ENCODE assay signal across 21 cellular contexts in the genomic region with DNA sequence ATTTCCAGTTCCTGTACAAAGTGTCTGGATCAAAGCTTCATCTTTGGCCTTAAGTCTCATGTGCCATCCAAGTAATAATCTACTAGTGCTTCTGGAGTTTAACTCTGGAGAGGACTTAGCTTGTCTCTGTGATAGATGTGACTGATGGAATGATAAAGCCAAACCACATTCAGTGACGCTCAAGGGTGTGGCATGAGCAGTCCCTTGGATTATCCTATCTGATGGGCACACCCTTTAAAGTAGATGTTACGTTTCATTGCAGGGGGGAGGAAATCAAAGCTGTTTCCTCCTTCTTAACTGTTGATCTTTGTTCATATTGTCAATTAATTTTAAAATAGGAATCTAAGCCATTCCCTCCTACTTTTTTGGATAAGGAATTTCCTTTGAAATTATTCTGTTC. TPM values are rescaled to one million over a fixed set of nuclear protein-coding genes. Genes with fewer than 3 reads are reported as not detected.
"Had no signal": no experiment of that assay in that cellular context is flagged by ENCODE, and none has a peak within 500 bp of the region (broad histone marks: within the 10 kb centered on the region; RNA-seq: fewer than 3 reads in every experiment).

No MANE protein-coding gene starts in this region.

- H3K4me3 ChIP-seq: left ventricle myocardium inferior, lung, ovary, right atrium auricular region, right lobe of liver, suprapubic skin, thoracic aorta, tibial artery, upper lobe of right lung, vagina had no signal

- H3K4me1 ChIP-seq: left ventricle myocardium inferior, right atrium auricular region, right lobe of liver, suprapubic skin, tibial artery, upper lobe of right lung, vagina had no signal

- H3K9me3 ChIP-seq: left ventricle myocardium inferior, ovary, right atrium auricular region, right lobe of liver, suprapubic skin, thoracic aorta, tibial artery, upper lobe of right lung, vagina had no signal

- H3K27me3 ChIP-seq: ovary, right atrium auricular region, right lobe of liver, vagina had no signal

- H3K27ac ChIP-seq: ovary, right atrium auricular region, right lobe of liver, suprapubic skin, thoracic aorta, tibial artery, upper lobe of right lung, vagina had no signal

- DNase-seq: islet precursor cell; left ventricle myocardium inferior; naive B cell; natural killer cell; nephron progenitor cell; ovary; right lobe of liver; stimulated activated CD4-positive, alpha-beta T cell treated with anti-CD3 and anti-CD28 coated beads, Interleukin-12 subunit alpha, Interleukin-12 subunit beta, amount 100 ng/mL, for 4 hours; stimulated activated CD4-positive, alpha-beta T cell treated with anti-CD3 and anti-CD28 coated beads, Interleukin-15, amount 100 ng/mL, for 24 hours; stimulated activated CD4-positive, alpha-beta T cell treated with anti-CD3 and anti-CD28 coated beads, Interleukin-2, amount 100 ng/mL, for 24 hours; stimulated activated CD4-positive, alpha-beta T cell treated with anti-CD3 and anti-CD28 coated beads, Interleukin-4, amount 100 ng/mL, for 1 hour; stimulated activated naive CD4-positive, alpha-beta T cell; tibial artery; trophoblast cell; upper lobe of right lung had no signal

- H3K36me3 ChIP-seq: left ventricle myocardium inferior, ovary, right atrium auricular region, right lobe of liver, suprapubic skin, thoracic aorta, tibial artery, upper lobe of right lung, vagina had no signal

RNA-seq across cellular contexts. Expression of gene EGFLAM, which starts 8.5 kb away (rescaled TPM):
- total RNA-seq: mononuclear cell, natural killer cell had no signal
